ENCODE assay signal across 8 cellular contexts in the genomic region with DNA sequence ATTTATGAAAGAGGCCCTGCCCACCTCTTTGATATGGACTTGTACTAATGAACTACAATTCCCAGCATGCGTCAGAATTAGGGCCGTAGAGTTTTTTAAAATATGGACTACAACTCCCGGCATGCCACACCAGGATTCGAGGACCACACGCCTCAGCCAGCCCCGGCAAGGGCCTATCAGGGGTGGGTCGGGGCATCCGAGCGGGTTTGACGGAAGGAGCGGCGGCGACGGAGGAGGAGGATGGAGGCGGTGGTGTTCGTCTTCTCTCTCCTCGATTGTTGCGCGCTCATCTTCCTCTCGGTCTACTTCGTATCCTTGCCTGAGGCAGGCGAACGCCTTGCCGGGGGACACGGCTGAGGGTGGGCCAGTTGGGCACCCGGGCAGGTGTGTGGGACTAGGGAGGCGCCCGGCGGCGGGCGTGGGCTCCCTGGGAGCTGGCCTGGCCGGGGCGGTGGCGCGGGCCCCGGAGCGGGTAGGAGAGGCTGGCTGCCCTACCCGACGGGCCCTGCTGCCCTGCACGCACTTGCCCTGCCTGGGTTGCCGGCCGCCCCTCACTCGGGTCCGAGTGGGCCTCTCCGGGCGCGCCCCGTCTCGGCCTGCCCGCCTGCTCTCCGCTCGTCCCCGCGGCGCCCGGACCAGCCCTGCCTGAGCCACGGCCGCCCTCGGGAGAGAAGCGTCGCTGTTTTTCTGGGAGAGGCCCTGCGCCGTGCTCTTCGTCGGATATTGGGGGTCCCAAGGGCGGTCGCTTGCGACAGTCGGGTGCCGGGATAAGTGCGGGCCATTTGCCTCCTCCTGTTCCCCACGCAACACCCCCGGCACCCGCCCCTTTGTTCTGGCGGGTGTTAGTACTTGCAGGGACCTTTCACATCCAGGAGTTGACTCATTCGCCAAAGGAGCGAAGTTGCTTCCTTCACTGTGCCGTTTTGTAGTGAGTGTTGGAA. TPM values are rescaled to one million over a fixed set of nuclear protein-coding genes. Genes with fewer than 3 reads are reported as not detected.
DNase-seq lines count a peak whose midpoint lies in the region; ATAC-seq and TF ChIP-seq lines count a peak whose summit lies in the region.

Gene CNIH4 (plus strand): TSS at position 195 of the 941 bp plus-strand sequence. CDS start 46 bp downstream, at position 241.

- H3K9me3 ChIP-seq in PC-9 (ENCODE audit: insufficient read depth, low read depth) (no peaks in the 10 kb centered on the region), mucosa of rectum (ENCODE audit: control insufficient read depth in 2 of 2, low read length in 2 of 2) (no peaks in the 10 kb centered on the region)

- no peak for TF ChIP-seq CTCF in PC-9 (conservative IDR thresholded peaks at IDR 0.05)

- peaks cover 49% of the 10 kb centered on the region for H3K79me2 ChIP-seq in PC-9 (ENCODE audit: low read depth)

- H3K27me3 ChIP-seq in PC-9 (ENCODE audit: insufficient read depth, low read depth) (no peaks in the 10 kb centered on the region), mucosa of rectum (ENCODE audit: control insufficient read depth in 2 of 2, insufficient read depth in 2 of 2, low read length in 2 of 2) (no peaks in the 10 kb centered on the region)

- intact Hi-C loops in PC-9 (cut with micrococcal nuclease; ENCODE audit: unreplicated experiment): loop anchor here (1.0 kb wide), 1 partner anchor 27 kb away; the partner anchor contains the start of gene NVL

- peak within 1 kb of the TSS; percentile 64 for H3K4me3 ChIP-seq in PC-9
- H3K4me3 ChIP-seq in mucosa of rectum (ENCODE audit: low read length in 2 of 2): peak within 1 kb of the TSS; percentile 90 to 97

- ATAC-seq in GM21576 (IDR thresholded peaks at IDR 0.05; ENCODE audit: unreplicated experiment): peak; percentile 98

- H3F3A ChIP-seq in PC-9 (ENCODE audit: insufficient read depth, low read depth): peaks cover 5% of the 10 kb centered on the region; the same call in 1 of the 2 replicates

- H4K20me1 ChIP-seq in PC-9 (ENCODE audit: insufficient read depth): peaks cover 4% of the 10 kb centered on the region; the same call in 1 of the 2 replicates

- H3K4me1 ChIP-seq in PC-9 (replicated peaks; ENCODE audit: insufficient read depth): peaks cover 14% of the 10 kb centered on the region
- H3K4me1 ChIP-seq in mucosa of rectum (ENCODE audit: control insufficient read depth in 2 of 2, insufficient read depth in 2 of 2, low read length in 2 of 2): peaks cover 19 to 31% of the 10 kb centered on the region in 2 donors

- H3K9me2 ChIP-seq in PC-9 (ENCODE audit: insufficient read depth): no peaks in the 10 kb centered on the region

- H2AFZ ChIP-seq in PC-9: peak within 1 kb of the TSS; percentile 91

- POLR2A ChIA-PET in PC-9 (lab: Charles Lee; ENCODE audit: unreplicated experiment): interaction anchor here (0.6 to 0.7 kb wide), 2 partner anchors 22 to 236 kb away, joined by 4 to 9 read pairs; no protein-coding TSS in a partner anchor

- CTCF ChIA-PET in PC-9 (lab: Charles Lee): interaction anchor here (0.5 kb wide), 1 partner anchor 42 kb away, joined by 3 read pairs; no protein-coding TSS in a partner anchor

- peak within 1 kb of the TSS; percentile 47 for H3K27ac ChIP-seq in PC-9
- H3K27ac ChIP-seq in mucosa of rectum (ENCODE audit: low read depth in 2 of 2, low read length in 2 of 2): peak within 1 kb of the TSS; percentile 87 to 90

- peak within 1 kb of the TSS; percentile 89 for H3K4me2 ChIP-seq in PC-9

- peak within 1 kb of the TSS; percentile 63 to 87 for H3K9ac ChIP-seq in mucosa of rectum (ENCODE audit: low read depth in 1 of 2, low read length in 2 of 2)

- no peak for TF ChIP-seq RAD21 in Ishikawa (IDR thresholded peaks at IDR 0.05; ENCODE audit: low read depth)

- TF ChIP-seq EP300 in Ishikawa (IDR thresholded peaks at IDR 0.05; ENCODE audit: borderline replicate concordance): no peak

- H3K36me3 ChIP-seq in PC-9 (ENCODE audit: low read depth) (no peaks in the 10 kb centered on the region), mucosa of rectum (ENCODE audit: control insufficient read depth in 2 of 2, insufficient read depth in 2 of 2, low read length in 2 of 2) (no peaks in the 10 kb centered on the region)

- BruUV-seq in PC-9 (replicated peaks; lab: Mats Ljungman, UMichigan): no TSS peak

- DNase-seq in DMS114 treated with DMSO at 0.1 percent for 48 hours (lab: John Stamatoyannopoulos, UW; ENCODE audit: unreplicated experiment) (peak; percentile 95), PC-9 (peak; percentile 92), erythroblast (lab: John Stamatoyannopoulos, UW) (peak; percentile 95 to 96)
- DNase-seq in activated T-cell treated with anti-CD3 and anti-CD28 coated beads, Interleukin-2, amount 50 U/mL, for 1 hour: peak; percentile 85
- peak; percentile 91 for DNase-seq in stimulated activated CD8-positive, alpha-beta memory T cell treated with anti-CD3 and anti-CD28 coated beads, Interleukin-4, amount 100 ng/mL, for 48 hours

- peak; percentile 85 for TF ChIP-seq POLR2A in erythroblast (IDR thresholded peaks at IDR 0.05; ENCODE audit: low read length)

TF ChIP-seq in Ishikawa, 13 proteins besides CTCF, POLR2A, EP300 and RAD21:
- TF ChIP-seq USF1 (IDR thresholded peaks at IDR 0.05) (peak; percentile 57), FOXM1 (IDR thresholded peaks at IDR 0.05; ENCODE audit: borderline replicate concordance, low read depth) (peak; percentile 98), ZBTB7A (IDR thresholded peaks at IDR 0.05; ENCODE audit: low read depth) (no peak), TEAD4 (IDR thresholded peaks at IDR 0.05) (no peak), TCF12 (IDR thresholded peaks at IDR 0.05; ENCODE audit: low read depth) (peak; percentile 2), MAX (IDR thresholded peaks at IDR 0.05) (peak; percentile 65), YY1 (IDR thresholded peaks at IDR 0.05; ENCODE audit: low read depth) (peak; percentile 76), CEBPB (IDR thresholded peaks at IDR 0.05) (no peak), TAF1 (IDR thresholded peaks at IDR 0.05; ENCODE audit: low read depth) (peak; percentile 59), EGR1 (IDR thresholded peaks at IDR 0.05) (no peak), CREB1 (IDR thresholded peaks at IDR 0.05; ENCODE audit: low read depth) (0 out of 2 replicates have a peak, but pooled peaks have one; percentile 42), NFIC (IDR thresholded peaks at IDR 0.05) (no peak)
- TF ChIP-seq, protein P1, sequence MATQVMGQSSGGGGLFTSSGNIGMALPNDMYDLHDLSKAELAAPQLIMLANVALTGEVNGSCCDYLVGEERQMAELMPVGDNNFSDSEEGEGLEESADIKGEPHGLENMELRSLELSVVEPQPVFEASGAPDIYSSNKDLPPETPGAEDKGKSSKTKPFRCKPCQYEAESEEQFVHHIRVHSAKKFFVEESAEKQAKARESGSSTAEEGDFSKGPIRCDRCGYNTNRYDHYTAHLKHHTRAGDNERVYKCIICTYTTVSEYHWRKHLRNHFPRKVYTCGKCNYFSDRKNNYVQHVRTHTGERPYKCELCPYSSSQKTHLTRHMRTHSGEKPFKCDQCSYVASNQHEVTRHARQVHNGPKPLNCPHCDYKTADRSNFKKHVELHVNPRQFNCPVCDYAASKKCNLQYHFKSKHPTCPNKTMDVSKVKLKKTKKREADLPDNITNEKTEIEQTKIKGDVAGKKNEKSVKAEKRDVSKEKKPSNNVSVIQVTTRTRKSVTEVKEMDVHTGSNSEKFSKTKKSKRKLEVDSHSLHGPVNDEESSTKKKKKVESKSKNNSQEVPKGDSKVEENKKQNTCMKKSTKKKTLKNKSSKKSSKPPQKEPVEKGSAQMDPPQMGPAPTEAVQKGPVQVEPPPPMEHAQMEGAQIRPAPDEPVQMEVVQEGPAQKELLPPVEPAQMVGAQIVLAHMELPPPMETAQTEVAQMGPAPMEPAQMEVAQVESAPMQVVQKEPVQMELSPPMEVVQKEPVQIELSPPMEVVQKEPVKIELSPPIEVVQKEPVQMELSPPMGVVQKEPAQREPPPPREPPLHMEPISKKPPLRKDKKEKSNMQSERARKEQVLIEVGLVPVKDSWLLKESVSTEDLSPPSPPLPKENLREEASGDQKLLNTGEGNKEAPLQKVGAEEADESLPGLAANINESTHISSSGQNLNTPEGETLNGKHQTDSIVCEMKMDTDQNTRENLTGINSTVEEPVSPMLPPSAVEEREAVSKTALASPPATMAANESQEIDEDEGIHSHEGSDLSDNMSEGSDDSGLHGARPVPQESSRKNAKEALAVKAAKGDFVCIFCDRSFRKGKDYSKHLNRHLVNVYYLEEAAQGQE (IDR thresholded peaks at IDR 0.05; ENCODE audit: low read depth): no peak
TF ChIP-seq in Ishikawa: peak in this region for 7.

RNA-seq across cellular contexts. Expression of gene CNIH4, which starts in this region (rescaled TPM):
- 86.2 and 93.8 TPM in 2 replicates for total RNA-seq in PC-9 (2021)

Comparison
In these comparisons a context has a peak if more than half of its experiments do, and no peak if none do; other contexts are left out.
1. Peak in every context shown above with its lines: DNase-seq, ATAC-seq, H3K4me3 ChIP-seq and H3K27ac ChIP-seq.